23 cellular contexts compared by ENCODE assay signal in genomic region chr2:43034242-43034619, GRCh38.
DNase-seq lines count a peak whose midpoint lies in the region; ATAC-seq and TF ChIP-seq lines count a peak whose summit lies in the region.
"Had no signal": no experiment of that assay in that cellular context is flagged by ENCODE, and none has a peak within 500 bp of the region (broad histone marks: within the 10 kb centered on the region; RNA-seq: fewer than 3 reads in every experiment).

No MANE protein-coding gene starts in this region.

- POLR2A ChIA-PET in MCF 10A (lab: Yijun Ruan, JAX) = interaction anchor here (0.6 to 0.8 kb wide), 2 partner anchors 39 to 187 kb away, joined by 3 read pairs; no protein-coding TSS in a partner anchor

- intact Hi-C loops in MCF 10A (cut with micrococcal nuclease) (no loop called here), mammary epithelial cell (cut with micrococcal nuclease) (no loop called here), spleen (cut with DNase I; ENCODE audit: low total_unique reads) (no loop called here), aorta (cut with DNase I) (no loop called here)

- no peaks in the 10 kb centered on the region for H3K27me3 Mint-ChIP-seq in MCF 10A (ENCODE audit: insufficient read depth, unreplicated experiment)
- H3K27me3 Mint-ChIP-seq in nephron (ENCODE audit: low read depth) = no peaks in the 10 kb centered on the region
- H3K27me3 Mint-ChIP-seq: CD4-positive, alpha-beta memory T cell had no signal

- dilution Hi-C loops in mammary epithelial cell (cut with HindIII; ENCODE audit: low sequenced_read_pairs) = loop anchor here (10.0 kb wide), 1 partner anchor 61 kb away; no protein-coding TSS in a partner anchor

- no peaks in the 10 kb centered on the region for H3K9me3 Mint-ChIP-seq in MCF 10A (ENCODE audit: unreplicated experiment)
- H3K9me3 Mint-ChIP-seq in nephron = no peaks in the 10 kb centered on the region
- H3K9me3 Mint-ChIP-seq: CD4-positive, alpha-beta memory T cell had no signal

- WGBS in mammary epithelial cell (ENCODE audit: low coverage, missing lambda C conversion rate) = 93% methylated on average over 2 of the region's 2 CpGs
- 91 to 98% (median 95%) methylated on average over 2 of the region's 2 CpGs for WGBS in spleen, 5 donors
- WGBS in aorta, 2 donors = 87 to 97% methylated on average over 2 of the region's 2 CpGs

- DNase-seq in MCF 10A (ENCODE audit: unreplicated experiment) = no peak
- no peak for DNase-seq in mammary epithelial cell
- DNase-seq in spleen = peak; percentile 47
- peak; percentile 10 to 29 for DNase-seq in aorta
- DNase-seq in NOMO-1 treated with dmso at 0.1 percent for 144 hours (lab: John Stamatoyannopoulos, UW; ENCODE audit: unreplicated experiment) = no peak
- no peak for DNase-seq in NCI-H1694 (lab: John Stamatoyannopoulos, UW)
- DNase-seq in SKM-1 (lab: John Stamatoyannopoulos, UW; ENCODE audit: unreplicated experiment) = no peak
- DNase-seq: ACHN; Caco-2; CD4-positive, alpha-beta memory T cell; GOT3; MV-4-11; NCI-H1105 treated with DMSO at 0.1 percent for 48 hours; NCI-H2081 treated with DMSO at 0.1 percent for 48 hours; NCI-H2171 treated with DMSO at 0.1 percent for 48 hours; NCI-H526; OCI-M1; Right ventricle myocardium superior had no signal

- no peak overlapping the region for H3K4me3 ChIP-seq in mammary epithelial cell (replicated peaks in 1 of 3; ENCODE audit: insufficient read depth in 1 of 3, low read depth in 2 of 3, low read length in 3 of 3)
- H3K4me3 ChIP-seq in spleen = no peak overlapping the region
- H3K4me3 ChIP-seq in aorta (ENCODE audit: low read length in 2 of 2) = no peak overlapping the region
- H3K4me3 ChIP-seq: BLaER1 treated with 17β-estradiol and CSF1 and Interleukin-3, amounts not matched to agents 10 nM and 100 nM had no signal

- H3K9me3 ChIP-seq in mammary epithelial cell (replicated peaks; ENCODE audit: insufficient read depth, low read length) (no peaks in the 10 kb centered on the region), spleen (no peaks in the 10 kb centered on the region), aorta (ENCODE audit: control insufficient read depth, low read length) (no peaks in the 10 kb centered on the region)
- H3K9me3 ChIP-seq: BLaER1 treated with 17β-estradiol and CSF1 and Interleukin-3, amounts not matched to agents 10 nM and 100 nM; Caco-2 had no signal

- CTCF ChIA-PET in MCF 10A (lab: Yijun Ruan, JAX) = interaction anchor here (0.9 kb wide), 1 partner anchor 10 kb away, joined by 3 read pairs; no protein-coding TSS in a partner anchor
- CTCF ChIA-PET in mammary epithelial cell (lab: Charles Lee; ENCODE audit: low non-redundant PET) = no interaction called here

- H3K9ac ChIP-seq in mammary epithelial cell (ENCODE audit: insufficient read depth, low read length) = no peak overlapping the region
- H3K9ac ChIP-seq: BLaER1 treated with 17β-estradiol and CSF1 and Interleukin-3, amounts not matched to agents 10 nM and 100 nM; KMS-11 had no signal

- in situ Hi-C loops in mammary epithelial cell (cut with MboI; ENCODE audit: low sequenced_read_pairs in 2 of 2) = no loop called here

- H3K27ac ChIP-seq in mammary epithelial cell (ENCODE audit: insufficient read depth, low read depth, low read length) (no peak overlapping the region), spleen (no peak overlapping the region), aorta (ENCODE audit: low read depth in 1 of 2, low read length in 2 of 2) (no peak overlapping the region)
- H3K27ac ChIP-seq: 22Rv1; BLaER1 treated with 17β-estradiol and CSF1 and Interleukin-3, amounts not matched to agents 10 nM and 100 nM; KMS-11 had no signal

- H4K20me1 ChIP-seq in mammary epithelial cell (ENCODE audit: insufficient read depth, low read length) = no peaks in the 10 kb centered on the region
- H4K20me1 ChIP-seq: BLaER1 treated with 17β-estradiol and CSF1 and Interleukin-3, amounts not matched to agents 10 nM and 100 nM had no signal

- H3K27ac Mint-ChIP-seq in MCF 10A (ENCODE audit: low read depth, unreplicated experiment) (peak overlapping the region; percentile 85), nephron (peak overlapping the region; percentile 15 to 89 (median 79))

- no TSS peak for BruUV-seq in MCF 10A (replicated peaks; lab: Mats Ljungman, UMichigan)
- no TSS peak for BruUV-seq in mammary epithelial cell (replicated peaks; lab: Mats Ljungman, UMichigan)

- no peak for TF ChIP-seq POLR2A in spleen (IDR thresholded peaks at IDR 0.05)

- peaks cover 10% of the 10 kb centered on the region for H3K36me3 ChIP-seq in mammary epithelial cell (ENCODE audit: insufficient read depth, low read length)
- H3K36me3 ChIP-seq in spleen = no peaks in the 10 kb centered on the region
- no peaks in the 10 kb centered on the region for H3K36me3 ChIP-seq in aorta (ENCODE audit: control insufficient read depth in 1 of 2, insufficient read depth in 2 of 2, low read length in 1 of 2)
- H3K36me3 ChIP-seq: BLaER1 treated with 17β-estradiol and CSF1 and Interleukin-3, amounts not matched to agents 10 nM and 100 nM had no signal

- H3K4me1 ChIP-seq in mammary epithelial cell (ENCODE audit: insufficient read depth, low read length) (peaks cover 28% of the 10 kb centered on the region), spleen (peaks cover 0 to 18% (median 9%) of the 10 kb centered on the region in 6 donors), aorta (ENCODE audit: control insufficient read depth in 1 of 2, insufficient read depth in 2 of 2, low read length in 2 of 2) (no peaks in the 10 kb centered on the region)

- H3K4me1 Mint-ChIP-seq in MCF 10A (ENCODE audit: insufficient read depth, unreplicated experiment) (peaks cover 40% of the 10 kb centered on the region), nephron (peaks cover 60% of the 10 kb centered on the region)

- H3K4me3 Mint-ChIP-seq in MCF 10A (ENCODE audit: unreplicated experiment) (no peak overlapping the region), nephron (no peak overlapping the region)

- H2AFZ ChIP-seq in mammary epithelial cell (ENCODE audit: low read depth, low read length) = no peak overlapping the region

- H3K27me3 ChIP-seq in mammary epithelial cell (ENCODE audit: insufficient read depth, low read length) (no peaks in the 10 kb centered on the region), spleen (replicated peaks in 1 of 7) (no peaks in the 10 kb centered on the region), aorta (ENCODE audit: control insufficient read depth in 1 of 2, insufficient read depth in 2 of 2, low read length in 1 of 2) (no peaks in the 10 kb centered on the region)

- ATAC-seq in aorta (ENCODE audit: low FRiP score) = no peak
- ATAC-seq: HCT116 had no signal

- H3K4me2 ChIP-seq in mammary epithelial cell (ENCODE audit: insufficient read depth, low read depth, low read length) = no peak overlapping the region
- H3K4me2 ChIP-seq: BLaER1 treated with 17β-estradiol and CSF1 and Interleukin-3, amounts not matched to agents 10 nM and 100 nM; KMS-11 had no signal

- peaks cover 27% of the 10 kb centered on the region for H3K79me2 ChIP-seq in mammary epithelial cell (ENCODE audit: insufficient read depth, low read length)

- H3K36me3 Mint-ChIP-seq in MCF 10A (ENCODE audit: insufficient read depth, unreplicated experiment) (peaks cover 14% of the 10 kb centered on the region), nephron (ENCODE audit: low read depth) (no peaks in the 10 kb centered on the region)
- H3K36me3 Mint-ChIP-seq: CD4-positive, alpha-beta memory T cell had no signal

- no peak for TF ChIP-seq CTCF in MCF 10A (IDR thresholded peaks at IDR 0.05; ENCODE audit: unreplicated experiment)
- TF ChIP-seq CTCF in mammary epithelial cell (conservative IDR thresholded peaks at IDR 0.05 in 1 of 2, IDR thresholded peaks at IDR 0.05 in 1 of 2; ENCODE audit: extremely low read depth in 1 of 2, insufficient read depth in 1 of 2, low read depth in 1 of 2, low read length in 2 of 2) = no peak
- no peak for TF ChIP-seq CTCF in nephron (IDR thresholded peaks at IDR 0.05; ENCODE audit: unreplicated experiment in 3 of 3)
- no peak for TF ChIP-seq CTCF in spleen (IDR thresholded peaks at IDR 0.05 in 8 of 11, conservative IDR thresholded peaks at IDR 0.05 in 3 of 11)

Comparison
In these comparisons a context has a peak if more than half of its experiments do, and no peak if none do; other contexts are left out.
1. DNase-seq: peak in spleen (single experiment) and aorta (2 of 2); none in MCF 10A (single experiment), mammary epithelial cell (single experiment), NOMO-1 treated with dmso at 0.1 percent for 144 hours (single experiment), NCI-H1694 (single experiment) and SKM-1 (single experiment).